1 cellular context compared by ENCODE assay signal in the genomic region with DNA sequence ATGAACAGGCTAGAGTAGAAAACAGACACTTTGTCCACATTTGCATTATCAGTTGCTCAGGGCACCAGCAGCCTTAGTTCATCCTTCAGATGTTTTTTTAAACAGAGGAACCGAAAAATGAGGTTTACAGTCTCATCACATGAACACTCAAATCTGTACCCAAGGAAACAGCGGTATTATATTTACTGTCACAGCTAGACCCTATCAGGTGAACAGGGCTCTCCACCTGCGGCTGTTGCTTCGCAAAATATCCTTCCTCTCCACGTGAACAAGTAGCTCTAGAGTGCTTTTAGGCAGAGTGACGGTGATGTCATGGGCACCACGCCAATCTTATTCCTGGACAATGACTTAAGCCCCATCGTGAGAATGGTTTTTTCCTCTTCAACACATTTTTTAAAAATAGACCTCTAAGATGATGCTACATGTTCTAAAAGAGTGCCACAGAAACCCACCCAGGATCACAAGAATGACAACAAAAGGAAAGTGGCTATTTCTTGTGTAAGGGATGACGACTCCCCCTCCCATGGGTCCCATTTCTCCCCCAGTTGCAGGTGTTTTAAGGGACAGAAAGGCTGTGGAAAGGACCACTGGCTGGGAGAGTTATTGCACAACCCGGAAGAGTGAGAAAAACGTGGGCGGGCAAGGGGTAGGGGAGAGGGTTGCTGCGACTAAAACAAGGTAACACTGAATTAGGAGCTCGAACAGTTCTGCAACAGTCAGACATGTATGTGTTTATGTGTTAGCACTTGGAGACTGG.
TF ChIP-seq lines count a peak whose summit lies in the region.

No MANE protein-coding gene starts in this region.

TF ChIP-seq in HEK293, 187 proteins besides CTCF, POLR2A, EP300 and RAD21 (continued from another document):
- TF ChIP-seq, protein P1, sequence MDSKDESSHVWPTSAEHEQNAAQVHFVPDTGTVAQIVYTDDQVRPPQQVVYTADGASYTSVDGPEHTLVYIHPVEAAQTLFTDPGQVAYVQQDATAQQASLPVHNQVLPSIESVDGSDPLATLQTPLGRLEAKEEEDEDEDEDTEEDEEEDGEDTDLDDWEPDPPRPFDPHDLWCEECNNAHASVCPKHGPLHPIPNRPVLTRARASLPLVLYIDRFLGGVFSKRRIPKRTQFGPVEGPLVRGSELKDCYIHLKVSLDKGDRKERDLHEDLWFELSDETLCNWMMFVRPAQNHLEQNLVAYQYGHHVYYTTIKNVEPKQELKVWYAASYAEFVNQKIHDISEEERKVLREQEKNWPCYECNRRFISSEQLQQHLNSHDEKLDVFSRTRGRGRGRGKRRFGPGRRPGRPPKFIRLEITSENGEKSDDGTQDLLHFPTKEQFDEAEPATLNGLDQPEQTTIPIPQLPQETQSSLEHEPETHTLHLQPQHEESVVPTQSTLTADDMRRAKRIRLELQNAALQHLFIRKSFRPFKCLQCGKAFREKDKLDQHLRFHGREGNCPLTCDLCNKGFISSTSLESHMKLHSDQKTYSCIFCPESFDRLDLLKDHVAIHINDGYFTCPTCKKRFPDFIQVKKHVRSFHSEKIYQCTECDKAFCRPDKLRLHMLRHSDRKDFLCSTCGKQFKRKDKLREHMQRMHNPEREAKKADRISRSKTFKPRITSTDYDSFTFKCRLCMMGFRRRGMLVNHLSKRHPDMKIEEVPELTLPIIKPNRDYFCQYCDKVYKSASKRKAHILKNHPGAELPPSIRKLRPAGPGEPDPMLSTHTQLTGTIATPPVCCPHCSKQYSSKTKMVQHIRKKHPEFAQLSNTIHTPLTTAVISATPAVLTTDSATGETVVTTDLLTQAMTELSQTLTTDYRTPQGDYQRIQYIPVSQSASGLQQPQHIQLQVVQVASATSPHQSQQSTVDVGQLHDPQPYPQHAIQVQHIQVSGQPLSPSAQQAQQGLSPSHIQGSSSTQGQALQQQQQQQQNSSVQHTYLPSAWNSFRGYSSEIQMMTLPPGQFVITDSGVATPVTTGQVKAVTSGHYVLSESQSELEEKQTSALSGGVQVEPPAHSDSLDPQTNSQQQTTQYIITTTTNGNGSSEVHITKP (tag by site-specific recombination; IDR thresholded peaks at IDR 0.05) = peak; percentile 90
- TF ChIP-seq ZNF658 (tag by site-specific recombination; IDR thresholded peaks at IDR 0.05) = no peak
- TF ChIP-seq ZNF629 (tag by site-specific recombination; IDR thresholded peaks at IDR 0.05) = peak; percentile 85
- TF ChIP-seq ZNF768 (tag by site-specific recombination; IDR thresholded peaks at IDR 0.05) = no peak
- TF ChIP-seq ZNF221 (tag by site-specific recombination; IDR thresholded peaks at IDR 0.05; ENCODE audit: borderline replicate concordance) = no peak
- TF ChIP-seq, protein P2, sequence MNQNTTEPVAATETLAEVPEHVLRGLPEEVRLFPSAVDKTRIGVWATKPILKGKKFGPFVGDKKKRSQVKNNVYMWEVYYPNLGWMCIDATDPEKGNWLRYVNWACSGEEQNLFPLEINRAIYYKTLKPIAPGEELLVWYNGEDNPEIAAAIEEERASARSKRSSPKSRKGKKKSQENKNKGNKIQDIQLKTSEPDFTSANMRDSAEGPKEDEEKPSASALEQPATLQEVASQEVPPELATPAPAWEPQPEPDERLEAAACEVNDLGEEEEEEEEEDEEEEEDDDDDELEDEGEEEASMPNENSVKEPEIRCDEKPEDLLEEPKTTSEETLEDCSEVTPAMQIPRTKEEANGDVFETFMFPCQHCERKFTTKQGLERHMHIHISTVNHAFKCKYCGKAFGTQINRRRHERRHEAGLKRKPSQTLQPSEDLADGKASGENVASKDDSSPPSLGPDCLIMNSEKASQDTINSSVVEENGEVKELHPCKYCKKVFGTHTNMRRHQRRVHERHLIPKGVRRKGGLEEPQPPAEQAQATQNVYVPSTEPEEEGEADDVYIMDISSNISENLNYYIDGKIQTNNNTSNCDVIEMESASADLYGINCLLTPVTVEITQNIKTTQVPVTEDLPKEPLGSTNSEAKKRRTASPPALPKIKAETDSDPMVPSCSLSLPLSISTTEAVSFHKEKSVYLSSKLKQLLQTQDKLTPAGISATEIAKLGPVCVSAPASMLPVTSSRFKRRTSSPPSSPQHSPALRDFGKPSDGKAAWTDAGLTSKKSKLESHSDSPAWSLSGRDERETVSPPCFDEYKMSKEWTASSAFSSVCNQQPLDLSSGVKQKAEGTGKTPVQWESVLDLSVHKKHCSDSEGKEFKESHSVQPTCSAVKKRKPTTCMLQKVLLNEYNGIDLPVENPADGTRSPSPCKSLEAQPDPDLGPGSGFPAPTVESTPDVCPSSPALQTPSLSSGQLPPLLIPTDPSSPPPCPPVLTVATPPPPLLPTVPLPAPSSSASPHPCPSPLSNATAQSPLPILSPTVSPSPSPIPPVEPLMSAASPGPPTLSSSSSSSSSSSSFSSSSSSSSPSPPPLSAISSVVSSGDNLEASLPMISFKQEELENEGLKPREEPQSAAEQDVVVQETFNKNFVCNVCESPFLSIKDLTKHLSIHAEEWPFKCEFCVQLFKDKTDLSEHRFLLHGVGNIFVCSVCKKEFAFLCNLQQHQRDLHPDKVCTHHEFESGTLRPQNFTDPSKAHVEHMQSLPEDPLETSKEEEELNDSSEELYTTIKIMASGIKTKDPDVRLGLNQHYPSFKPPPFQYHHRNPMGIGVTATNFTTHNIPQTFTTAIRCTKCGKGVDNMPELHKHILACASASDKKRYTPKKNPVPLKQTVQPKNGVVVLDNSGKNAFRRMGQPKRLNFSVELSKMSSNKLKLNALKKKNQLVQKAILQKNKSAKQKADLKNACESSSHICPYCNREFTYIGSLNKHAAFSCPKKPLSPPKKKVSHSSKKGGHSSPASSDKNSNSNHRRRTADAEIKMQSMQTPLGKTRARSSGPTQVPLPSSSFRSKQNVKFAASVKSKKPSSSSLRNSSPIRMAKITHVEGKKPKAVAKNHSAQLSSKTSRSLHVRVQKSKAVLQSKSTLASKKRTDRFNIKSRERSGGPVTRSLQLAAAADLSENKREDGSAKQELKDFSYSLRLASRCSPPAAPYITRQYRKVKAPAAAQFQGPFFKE (tag by site-specific recombination; IDR thresholded peaks at IDR 0.05; ENCODE audit: borderline replicate concordance) = no peak
- no peak for TF ChIP-seq ZNF626 (tag by site-specific recombination; IDR thresholded peaks at IDR 0.05)
- no peak for TF ChIP-seq ZSCAN5A (tag by site-specific recombination; IDR thresholded peaks at IDR 0.05)
- TF ChIP-seq KLF8 (tag by site-specific recombination; IDR thresholded peaks at IDR 0.05) = 0 out of 2 replicates have a peak, but pooled peaks have one; percentile 21
- TF ChIP-seq ZBTB21 (tag by site-specific recombination; IDR thresholded peaks at IDR 0.05) = 0 out of 2 replicates have a peak, but pooled peaks have one; percentile 29
- TF ChIP-seq ZNF660 (tag by site-specific recombination; IDR thresholded peaks at IDR 0.05) = peak; percentile 76
- TF ChIP-seq ZEB2 (tag by site-specific recombination; IDR thresholded peaks at IDR 0.05) = peak; percentile 59
- no peak for TF ChIP-seq ZNF555 (tag by site-specific recombination; conservative IDR thresholded peaks at IDR 0.05)
- TF ChIP-seq EGR2 (tag by site-specific recombination; IDR thresholded peaks at IDR 0.05; ENCODE audit: low read depth) = peak; percentile 56
- TF ChIP-seq, protein P3, sequence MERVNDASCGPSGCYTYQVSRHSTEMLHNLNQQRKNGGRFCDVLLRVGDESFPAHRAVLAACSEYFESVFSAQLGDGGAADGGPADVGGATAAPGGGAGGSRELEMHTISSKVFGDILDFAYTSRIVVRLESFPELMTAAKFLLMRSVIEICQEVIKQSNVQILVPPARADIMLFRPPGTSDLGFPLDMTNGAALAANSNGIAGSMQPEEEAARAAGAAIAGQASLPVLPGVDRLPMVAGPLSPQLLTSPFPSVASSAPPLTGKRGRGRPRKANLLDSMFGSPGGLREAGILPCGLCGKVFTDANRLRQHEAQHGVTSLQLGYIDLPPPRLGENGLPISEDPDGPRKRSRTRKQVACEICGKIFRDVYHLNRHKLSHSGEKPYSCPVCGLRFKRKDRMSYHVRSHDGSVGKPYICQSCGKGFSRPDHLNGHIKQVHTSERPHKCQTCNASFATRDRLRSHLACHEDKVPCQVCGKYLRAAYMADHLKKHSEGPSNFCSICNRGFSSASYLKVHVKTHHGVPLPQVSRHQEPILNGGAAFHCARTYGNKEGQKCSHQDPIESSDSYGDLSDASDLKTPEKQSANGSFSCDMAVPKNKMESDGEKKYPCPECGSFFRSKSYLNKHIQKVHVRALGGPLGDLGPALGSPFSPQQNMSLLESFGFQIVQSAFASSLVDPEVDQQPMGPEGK (tag by site-specific recombination; IDR thresholded peaks at IDR 0.05) = no peak; the same call in 1 of the 2 replicates
- TF ChIP-seq ZNF394 (tag by site-specific recombination; IDR thresholded peaks at IDR 0.05; ENCODE audit: borderline replicate concordance) = peak; percentile 52; the same call in 1 of the 2 replicates
- TF ChIP-seq ZNF501 (tag by site-specific recombination; IDR thresholded peaks at IDR 0.05) = 0 out of 2 replicates have a peak, but pooled peaks have one; percentile 25
- TF ChIP-seq ZFHX2 (tag by site-specific recombination; conservative IDR thresholded peaks at IDR 0.05) = peak; percentile 71
- TF ChIP-seq SP7 (tag by site-specific recombination; IDR thresholded peaks at IDR 0.05) = 0 out of 2 replicates have a peak, but pooled peaks have one; percentile 26
- peak; percentile 74 for TF ChIP-seq ATF2 (tag by site-specific recombination; IDR thresholded peaks at IDR 0.05; ENCODE audit: low read depth)
- TF ChIP-seq ZNF558 (tag by site-specific recombination; IDR thresholded peaks at IDR 0.05) = peak; percentile 17; the same call in 1 of the 2 replicates
- peak; percentile 84 for TF ChIP-seq ZNF366 (tag by site-specific recombination; conservative IDR thresholded peaks at IDR 0.05)
- peak; percentile 43 for TF ChIP-seq ZNF692 (tag by site-specific recombination; IDR thresholded peaks at IDR 0.05)
- TF ChIP-seq, protein P4, sequence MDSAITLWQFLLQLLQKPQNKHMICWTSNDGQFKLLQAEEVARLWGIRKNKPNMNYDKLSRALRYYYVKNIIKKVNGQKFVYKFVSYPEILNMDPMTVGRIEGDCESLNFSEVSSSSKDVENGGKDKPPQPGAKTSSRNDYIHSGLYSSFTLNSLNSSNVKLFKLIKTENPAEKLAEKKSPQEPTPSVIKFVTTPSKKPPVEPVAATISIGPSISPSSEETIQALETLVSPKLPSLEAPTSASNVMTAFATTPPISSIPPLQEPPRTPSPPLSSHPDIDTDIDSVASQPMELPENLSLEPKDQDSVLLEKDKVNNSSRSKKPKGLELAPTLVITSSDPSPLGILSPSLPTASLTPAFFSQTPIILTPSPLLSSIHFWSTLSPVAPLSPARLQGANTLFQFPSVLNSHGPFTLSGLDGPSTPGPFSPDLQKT (IDR thresholded peaks at IDR 0.05; ENCODE audit: borderline replicate concordance, low read depth, low read length) = no peak
- peak; percentile 15; the same call in 1 of the 2 replicates for TF ChIP-seq ZNF843 (tag by site-specific recombination; IDR thresholded peaks at IDR 0.05)
- no peak for TF ChIP-seq KLF10 (tag by site-specific recombination; IDR thresholded peaks at IDR 0.05)
- no peak for TF ChIP-seq ZNF707 (tag by site-specific recombination; IDR thresholded peaks at IDR 0.05)
- TF ChIP-seq, protein P5, sequence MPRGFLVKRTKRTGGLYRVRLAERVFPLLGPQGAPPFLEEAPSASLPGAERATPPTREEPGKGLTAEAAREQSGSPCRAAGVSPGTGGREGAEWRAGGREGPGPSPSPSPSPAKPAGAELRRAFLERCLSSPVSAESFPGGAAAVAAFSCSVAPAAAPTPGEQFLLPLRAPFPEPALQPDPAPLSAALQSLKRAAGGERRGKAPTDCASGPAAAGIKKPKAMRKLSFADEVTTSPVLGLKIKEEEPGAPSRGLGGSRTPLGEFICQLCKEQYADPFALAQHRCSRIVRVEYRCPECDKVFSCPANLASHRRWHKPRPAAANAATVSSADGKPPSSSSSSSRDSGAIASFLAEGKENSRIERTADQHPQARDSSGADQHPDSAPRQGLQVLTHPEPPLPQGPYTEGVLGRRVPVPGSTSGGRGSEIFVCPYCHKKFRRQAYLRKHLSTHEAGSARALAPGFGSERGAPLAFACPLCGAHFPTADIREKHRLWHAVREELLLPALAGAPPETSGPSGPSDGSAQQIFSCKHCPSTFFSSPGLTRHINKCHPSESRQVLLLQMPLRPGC (tag by site-specific recombination; IDR thresholded peaks at IDR 0.05) = peak; percentile 46; the same call in 1 of the 2 replicates
- peak; percentile 97 for TF ChIP-seq SCRT2 (tag by site-specific recombination; IDR thresholded peaks at IDR 0.05)
